Comparison of ENCODE assay signal across 1 cellular context in genomic region chr14:24695265-24696241, GRCh38.
TF ChIP-seq lines count a peak whose summit lies in the region.

No MANE protein-coding gene starts in this region.

TF ChIP-seq in HepG2, 621 proteins besides CTCF, POLR2A, EP300 and RAD21 (continued from another document):
- TF ChIP-seq MTERF4 (CRISPR knock-in tag; IDR thresholded peaks at IDR 0.05) = no peak
- TF ChIP-seq TRIM22 (IDR thresholded peaks at IDR 0.05) = 0 out of 2 replicates have a peak, but pooled peaks have one; percentile 44
- no peak for TF ChIP-seq CBX5 (CRISPR knock-in tag; IDR thresholded peaks at IDR 0.05; ENCODE audit: borderline replicate concordance)
- no peak for TF ChIP-seq DPF2 (CRISPR knock-in tag; IDR thresholded peaks at IDR 0.05; ENCODE audit: borderline replicate concordance, low read depth)
